Comparison of ENCODE assay signal across 8 cellular contexts in genomic region chr16:31093132-31093703, GRCh38. TPM values are rescaled to one million over a fixed set of nuclear protein-coding genes. Genes with fewer than 3 reads are reported as not detected.
A peak's percentile ranks its signal among the peaks of the same experiment; 100 is the strongest.
DNase-seq lines count a peak whose midpoint lies in the region; ATAC-seq, FAIRE-seq and TF ChIP-seq lines count a peak whose summit lies in the region.

No MANE protein-coding gene starts in this region.

- peak overlapping the region; percentile 67 for H3K27ac ChIP-seq in OCI-LY1 (ENCODE audit: low read depth, low read length, poor library complexity, severe bottlenecking)
- H3K27ac ChIP-seq in mesodermal cell (ENCODE audit: low read depth, low read length, severe bottlenecking): no peak overlapping the region

- H3K36me3 Mint-ChIP-seq in activated naive CD4-positive, alpha-beta T cell treated with anti-CD3 and anti-CD28 coated beads, Interleukin-2, amount 50 U/mL, for 24 hours: no peaks in the 10 kb centered on the region
- H3K36me3 Mint-ChIP-seq in activated naive CD4-positive, alpha-beta T cell treated with anti-CD3 and anti-CD28 coated beads, Interleukin-2, amount 50 U/mL, for 72 hours: peaks cover 7 to 15% of the 10 kb centered on the region in 2 donors
- peaks cover 4% of the 10 kb centered on the region for H3K36me3 Mint-ChIP-seq in chondrocyte (ENCODE audit: low read depth)

- H2AFZ ChIP-seq in OCI-LY1 (ENCODE audit: low read length): no peak overlapping the region

- peaks cover 16% of the 10 kb centered on the region for H3K4me1 ChIP-seq in OCI-LY1 (ENCODE audit: insufficient read depth, low read length, severe bottlenecking)
- peaks cover 7% of the 10 kb centered on the region for H3K4me1 ChIP-seq in mesodermal cell (ENCODE audit: control insufficient read depth, insufficient read depth, low read length, poor library complexity, severe bottlenecking)

- H3K9me2 ChIP-seq in OCI-LY1 (ENCODE audit: low read depth, low read length): no peaks in the 10 kb centered on the region

- H3K4me3 ChIP-seq in OCI-LY1 (ENCODE audit: low read depth, low read length, poor library complexity, severe bottlenecking) (peak overlapping the region; percentile 86), mesodermal cell (ENCODE audit: extremely low read depth, insufficient read depth, low read length, poor library complexity, severe bottlenecking) (peak overlapping the region; percentile 94)

- DNase-seq in activated naive CD4-positive, alpha-beta T cell treated with anti-CD3 and anti-CD28 coated beads, Interleukin-2, amount 50 U/mL, for 72 hours (ENCODE audit: low spot score in 2 of 2): no peak
- no peak for DNase-seq in chondrocyte (ENCODE audit: low spot score)
- no peak for DNase-seq in H54 (ENCODE audit: insufficient read length, low spot score)

- H3F3A ChIP-seq in OCI-LY1 (ENCODE audit: insufficient read depth, low read length): no peaks in the 10 kb centered on the region

- H3K79me2 ChIP-seq in OCI-LY1 (ENCODE audit: insufficient read depth, low read length): no peaks in the 10 kb centered on the region

- H3K9ac ChIP-seq in OCI-LY1 (ENCODE audit: low read length): peak overlapping the region; percentile 86

- peak overlapping the region; percentile 54 for H3K4me3 Mint-ChIP-seq in activated naive CD4-positive, alpha-beta T cell treated with anti-CD3 and anti-CD28 coated beads, Interleukin-2, amount 50 U/mL, for 24 hours
- peak overlapping the region; percentile 98 for H3K4me3 Mint-ChIP-seq in chondrocyte (ENCODE audit: unreplicated experiment)

- H3K27me3 Mint-ChIP-seq in activated naive CD4-positive, alpha-beta T cell treated with anti-CD3 and anti-CD28 coated beads, Interleukin-2, amount 50 U/mL, for 24 hours: no peaks in the 10 kb centered on the region
- no peaks in the 10 kb centered on the region for H3K27me3 Mint-ChIP-seq in chondrocyte (ENCODE audit: low read depth)

- 29 to 36% methylated on average over 7 to 8 of the region's 17 CpGs for WGBS in mesodermal cell (ENCODE audit: insufficient coverage in 2 of 2), 2 experiments

- no peaks in the 10 kb centered on the region for H4K20me1 ChIP-seq in OCI-LY1 (ENCODE audit: insufficient read depth, low read length)

- H3K9me3 Mint-ChIP-seq in activated naive CD4-positive, alpha-beta T cell treated with anti-CD3 and anti-CD28 coated beads, Interleukin-2, amount 50 U/mL, for 24 hours: no peaks in the 10 kb centered on the region
- no peaks in the 10 kb centered on the region for H3K9me3 Mint-ChIP-seq in activated naive CD4-positive, alpha-beta T cell treated with anti-CD3 and anti-CD28 coated beads, Interleukin-2, amount 50 U/mL, for 72 hours
- H3K9me3 Mint-ChIP-seq in chondrocyte (ENCODE audit: low read depth): no peaks in the 10 kb centered on the region

- peaks cover 24% of the 10 kb centered on the region for H3K4me1 Mint-ChIP-seq in activated naive CD4-positive, alpha-beta T cell treated with anti-CD3 and anti-CD28 coated beads, Interleukin-2, amount 50 U/mL, for 24 hours
- H3K4me1 Mint-ChIP-seq in chondrocyte (ENCODE audit: low read depth): peaks cover 30% of the 10 kb centered on the region

- FAIRE-seq in H54 (lab: Jason Lieb, UNC): no peak

- no peak for ATAC-seq in activated naive CD4-positive, alpha-beta T cell treated with anti-CD3 and anti-CD28 coated beads, Interleukin-2, amount 50 U/mL, for 72 hours
- ATAC-seq in HG02763 (IDR thresholded peaks at IDR 0.05; ENCODE audit: unreplicated experiment) (no peak), GM19395 (IDR thresholded peaks at IDR 0.05; ENCODE audit: unreplicated experiment) (no peak)

- TF ChIP-seq CTCF in OCI-LY1 (IDR thresholded peaks at IDR 0.05; ENCODE audit: low read length): no peak
- TF ChIP-seq CTCF in chondrocyte (IDR thresholded peaks at IDR 0.05): no peak

- TF ChIP-seq POLR2A in H54 (IDR thresholded peaks at IDR 0.05; ENCODE audit: low read depth, low read length): no peak

- H3K36me3 ChIP-seq in OCI-LY1 (ENCODE audit: insufficient read depth, low read length) (peaks cover 16% of the 10 kb centered on the region; the same call in 1 of the 2 replicates), mesodermal cell (ENCODE audit: control insufficient read depth, insufficient read depth, low read length) (peaks cover 37% of the 10 kb centered on the region)

- no peaks in the 10 kb centered on the region for H3K27me3 ChIP-seq in OCI-LY1 (ENCODE audit: insufficient read depth, low read length)

- peak overlapping the region; percentile 81 for H3K4me2 ChIP-seq in OCI-LY1 (ENCODE audit: low read length)

- H3K9me3 ChIP-seq in OCI-LY1 (ENCODE audit: low read length) (no peaks in the 10 kb centered on the region), mesodermal cell (ENCODE audit: control insufficient read depth, low read length) (no peaks in the 10 kb centered on the region)

- H3K27ac Mint-ChIP-seq in activated naive CD4-positive, alpha-beta T cell treated with anti-CD3 and anti-CD28 coated beads, Interleukin-2, amount 50 U/mL, for 24 hours: peak overlapping the region; percentile 41
- H3K27ac Mint-ChIP-seq in activated naive CD4-positive, alpha-beta T cell treated with anti-CD3 and anti-CD28 coated beads, Interleukin-2, amount 50 U/mL, for 72 hours: no peak overlapping the region
- H3K27ac Mint-ChIP-seq in chondrocyte (ENCODE audit: unreplicated experiment): peak overlapping the region; percentile 88

RNA-seq across cellular contexts. Expression of gene VKORC1, which starts 1.4 kb away (rescaled TPM):
- 10 to 100 TPM; 41.4 to 91.4 TPM for total RNA-seq in activated naive CD4-positive, alpha-beta T cell treated with anti-CD3 and anti-CD28 coated beads, Interleukin-2, amount 50 U/mL, for 72 hours
- 167 to 199 TPM (median 193 TPM) in 3 replicates for total RNA-seq in chondrocyte
- polyA plus RNA-seq in mesodermal cell (2013, experiment 1 of 2): 127 TPM
- polyA plus RNA-seq in mesodermal cell (2013, experiment 2 of 2): 114 TPM

RNA-seq across cellular contexts. Expression of gene PRSS53, which starts 4.5 kb away (rescaled TPM):
- total RNA-seq in activated naive CD4-positive, alpha-beta T cell treated with anti-CD3 and anti-CD28 coated beads, Interleukin-2, amount 50 U/mL, for 72 hours: 10 to 100 TPM in 1 of 2 donors, 1 to 10 TPM in 1; 7.4 to 12.1 TPM
- 3.3 to 7.0 TPM (median 5.9 TPM) in 3 replicates for total RNA-seq in chondrocyte
- polyA plus RNA-seq in mesodermal cell (2013, experiment 1 of 2): 2.9 TPM
- 3.4 TPM for polyA plus RNA-seq in mesodermal cell (2013, experiment 2 of 2)

RNA-seq across cellular contexts. Expression of gene BCKDK, which starts 15.0 kb away (rescaled TPM):
- 10 to 100 TPM; 18.3 to 61.0 TPM for total RNA-seq in activated naive CD4-positive, alpha-beta T cell treated with anti-CD3 and anti-CD28 coated beads, Interleukin-2, amount 50 U/mL, for 72 hours
- total RNA-seq in chondrocyte: 36.3 to 44.5 TPM (median 41.9 TPM) in 3 replicates
- 57.2 TPM for polyA plus RNA-seq in mesodermal cell (2013, experiment 1 of 2)
- 51.7 TPM for polyA plus RNA-seq in mesodermal cell (2013, experiment 2 of 2)

RNA-seq across cellular contexts. Expression of gene ZNF646, which starts 19.0 kb away (rescaled TPM):
- 10 to 100 TPM; 20.2 to 35.6 TPM for total RNA-seq in activated naive CD4-positive, alpha-beta T cell treated with anti-CD3 and anti-CD28 coated beads, Interleukin-2, amount 50 U/mL, for 72 hours
- total RNA-seq in chondrocyte: 13.8 to 17.3 TPM (median 15.2 TPM) in 3 replicates
- polyA plus RNA-seq in mesodermal cell (2013, experiment 1 of 2): 12.7 TPM
- 10.5 TPM for polyA plus RNA-seq in mesodermal cell (2013, experiment 2 of 2)

RNA-seq across cellular contexts. Expression of gene ZNF668, which starts 19.2 kb away (rescaled TPM):
- total RNA-seq in activated naive CD4-positive, alpha-beta T cell treated with anti-CD3 and anti-CD28 coated beads, Interleukin-2, amount 50 U/mL, for 72 hours: 10 to 100 TPM; 14.5 to 32.7 TPM
- total RNA-seq in chondrocyte: 14.1 to 18.9 TPM (median 15.2 TPM) in 3 replicates
- polyA plus RNA-seq in mesodermal cell (2013, experiment 1 of 2): 8.4 TPM
- 5.4 TPM for polyA plus RNA-seq in mesodermal cell (2013, experiment 2 of 2)

Comparison
In these comparisons a context has a peak if more than half of its experiments do, and no peak if none do; other contexts are left out.
1. H3K27ac Mint-ChIP-seq: peak in activated naive CD4-positive, alpha-beta T cell treated with anti-CD3 and anti-CD28 coated beads, Interleukin-2, amount 50 U/mL, for 24 hours (single experiment) and chondrocyte (single experiment); none in activated naive CD4-positive, alpha-beta T cell treated with anti-CD3 and anti-CD28 coated beads, Interleukin-2, amount 50 U/mL, for 72 hours (0 of 2).